1 cellular context compared by ENCODE assay signal in the genomic region with DNA sequence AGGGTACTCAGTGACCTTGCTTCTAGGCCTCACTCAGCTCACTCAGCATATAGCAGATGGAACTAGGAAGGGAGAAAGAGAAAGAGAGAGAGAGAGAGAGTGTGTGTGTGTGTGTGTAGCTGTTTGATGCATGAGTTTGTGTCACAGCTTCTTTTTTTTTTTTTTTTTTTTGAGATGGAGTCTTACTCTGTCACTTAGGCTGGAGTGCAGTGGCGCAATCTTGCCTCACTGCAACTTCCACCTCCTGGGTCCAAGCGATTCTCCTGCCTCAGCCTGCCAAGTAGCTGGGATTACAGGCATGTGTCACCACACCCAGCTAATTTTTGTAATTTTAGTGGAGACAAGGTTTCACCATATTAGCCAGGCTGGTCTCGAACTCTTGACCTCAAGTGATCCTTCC. TPM values are rescaled to one million over a fixed set of nuclear protein-coding genes. Genes with fewer than 3 reads are reported as not detected.
"Had no signal": no experiment of that assay in that cellular context is flagged by ENCODE, and none has a peak within 500 bp of the region (broad histone marks: within the 10 kb centered on the region; RNA-seq: fewer than 3 reads in every experiment).

No MANE protein-coding gene starts in this region.

RNA-seq across cellular contexts. Expression of a gene that starts 16.3 kb away (rescaled TPM):
- total RNA-seq: SJSA1 had no signal
